In the genomic region with DNA sequence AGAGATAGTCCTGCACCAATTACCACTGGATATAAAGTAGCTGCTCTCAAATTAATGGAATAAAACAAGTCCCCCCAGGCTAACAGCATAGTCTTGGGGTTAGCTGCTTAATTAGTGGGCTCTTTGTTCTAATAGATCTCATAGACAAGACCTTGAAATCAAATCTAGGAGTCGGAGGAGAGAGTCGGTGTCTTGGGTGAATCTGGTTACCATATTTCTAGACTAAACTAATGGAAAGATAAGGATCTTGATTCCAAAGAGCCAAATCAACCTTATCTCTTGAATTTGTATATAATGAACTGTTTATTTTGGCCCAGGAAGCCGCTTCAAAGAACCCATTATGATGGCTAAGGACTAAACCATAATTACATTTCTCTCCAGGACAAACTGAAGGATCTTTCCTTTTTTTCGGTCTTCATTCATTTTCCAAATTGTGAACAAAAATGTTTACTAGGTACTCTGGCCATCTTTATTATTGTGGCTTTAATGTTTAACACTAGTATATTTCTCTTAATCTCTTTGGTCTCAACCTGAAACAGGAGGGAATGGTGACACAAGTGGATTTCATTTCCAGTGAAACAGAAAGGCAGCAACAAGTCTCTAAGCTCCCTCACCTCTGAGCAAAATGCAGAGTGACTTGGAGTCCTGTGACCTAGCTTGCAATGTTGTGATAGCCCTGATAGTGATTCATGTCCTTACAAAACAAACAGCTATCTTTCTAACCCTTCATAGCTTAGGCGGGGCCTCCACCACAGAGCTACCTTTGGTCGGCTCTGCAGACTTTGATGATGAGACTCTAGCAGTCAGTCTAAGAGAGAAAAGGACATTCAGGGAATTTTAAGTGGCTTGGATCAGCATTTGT, we compare ENCODE assay signal across 1 cellular context.
A peak's percentile ranks its signal among the peaks of the same experiment; 100 is the strongest.
TF ChIP-seq lines count a peak whose summit lies in the region.

No MANE protein-coding gene starts in this region.

TF ChIP-seq in K562, 482 proteins besides CTCF, POLR2A, EP300 and RAD21 (continued from another document and continues in another):
- TF ChIP-seq, protein P1, sequence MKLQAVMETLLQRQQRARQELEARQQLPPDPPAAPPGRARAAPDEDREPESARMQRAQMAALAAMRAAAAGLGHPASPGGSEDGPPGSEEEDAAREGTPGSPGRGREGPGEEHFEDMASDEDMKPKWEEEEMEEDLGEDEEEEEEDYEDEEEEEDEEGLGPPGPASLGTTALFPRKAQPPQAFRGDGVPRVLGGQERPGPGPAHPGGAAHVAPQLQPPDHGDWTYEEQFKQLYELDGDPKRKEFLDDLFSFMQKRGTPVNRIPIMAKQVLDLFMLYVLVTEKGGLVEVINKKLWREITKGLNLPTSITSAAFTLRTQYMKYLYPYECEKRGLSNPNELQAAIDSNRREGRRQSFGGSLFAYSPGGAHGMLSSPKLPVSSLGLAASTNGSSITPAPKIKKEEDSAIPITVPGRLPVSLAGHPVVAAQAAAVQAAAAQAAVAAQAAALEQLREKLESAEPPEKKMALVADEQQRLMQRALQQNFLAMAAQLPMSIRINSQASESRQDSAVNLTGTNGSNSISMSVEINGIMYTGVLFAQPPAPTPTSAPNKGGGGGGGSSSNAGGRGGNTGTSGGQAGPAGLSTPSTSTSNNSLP (IDR thresholded peaks at IDR 0.05; ENCODE audit: borderline replicate concordance, low read depth, low read length): peak; percentile 58; the same call in 1 of the 2 replicates
- TF ChIP-seq ETV1 (tag; conservative IDR thresholded peaks at IDR 0.05; ENCODE audit: low read depth) (no peak), ZNF766 (CRISPR knock-in tag; conservative IDR thresholded peaks at IDR 0.05) (peak; percentile 44; the same call in 1 of the 2 replicates), ZFP36 (IDR thresholded peaks at IDR 0.05; ENCODE audit: low read depth, low read length, partially characterized antibody) (no peak), GATAD2A (IDR thresholded peaks at IDR 0.05) (no peak), LCOR (CRISPR knock-in tag; IDR thresholded peaks at IDR 0.05) (no peak), JUND (IDR thresholded peaks at IDR 0.05; ENCODE audit: borderline replicate concordance, low read depth, low read length) (peak; percentile 78; the same call in 1 of the 2 replicates), JUND (tag; IDR thresholded peaks at IDR 0.05; ENCODE audit: borderline replicate concordance, low read depth, low read length) (peak; percentile 77; the same call in 1 of the 3 replicates), RCOR1 (IDR thresholded peaks at IDR 0.05; ENCODE audit: borderline replicate concordance in 1 of 2, low read depth in 2 of 2, low read length in 2 of 2) (peak in 1 of 2 experiments; percentile 55; a peak in 1 of 4 replicates), ZNF184 (CRISPR knock-in tag; IDR thresholded peaks at IDR 0.05) (no peak), NR2C1 (IDR thresholded peaks at IDR 0.05) (no peak), NR2C1 (tag; IDR thresholded peaks at IDR 0.05) (no peak), FOXM1 (IDR thresholded peaks at IDR 0.05; ENCODE audit: low read depth) (no peak), FOXM1 (CRISPR knock-in tag; IDR thresholded peaks at IDR 0.05; ENCODE audit: low read depth) (no peak), NFIX (CRISPR knock-in tag; IDR thresholded peaks at IDR 0.05; ENCODE audit: low read depth) (no peak)
- TF ChIP-seq, protein P2, sequence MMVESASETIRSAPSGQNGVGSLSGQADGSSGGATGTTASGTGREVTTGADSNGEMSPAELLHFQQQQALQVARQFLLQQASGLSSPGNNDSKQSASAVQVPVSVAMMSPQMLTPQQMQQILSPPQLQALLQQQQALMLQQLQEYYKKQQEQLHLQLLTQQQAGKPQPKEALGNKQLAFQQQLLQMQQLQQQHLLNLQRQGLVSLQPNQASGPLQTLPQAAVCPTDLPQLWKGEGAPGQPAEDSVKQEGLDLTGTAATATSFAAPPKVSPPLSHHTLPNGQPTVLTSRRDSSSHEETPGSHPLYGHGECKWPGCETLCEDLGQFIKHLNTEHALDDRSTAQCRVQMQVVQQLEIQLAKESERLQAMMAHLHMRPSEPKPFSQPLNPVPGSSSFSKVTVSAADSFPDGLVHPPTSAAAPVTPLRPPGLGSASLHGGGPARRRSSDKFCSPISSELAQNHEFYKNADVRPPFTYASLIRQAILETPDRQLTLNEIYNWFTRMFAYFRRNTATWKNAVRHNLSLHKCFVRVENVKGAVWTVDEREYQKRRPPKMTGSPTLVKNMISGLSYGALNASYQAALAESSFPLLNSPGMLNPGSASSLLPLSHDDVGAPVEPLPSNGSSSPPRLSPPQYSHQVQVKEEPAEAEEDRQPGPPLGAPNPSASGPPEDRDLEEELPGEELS (CRISPR knock-in tag; IDR thresholded peaks at IDR 0.05; ENCODE audit: borderline replicate concordance): no peak
- TF ChIP-seq, protein P3, sequence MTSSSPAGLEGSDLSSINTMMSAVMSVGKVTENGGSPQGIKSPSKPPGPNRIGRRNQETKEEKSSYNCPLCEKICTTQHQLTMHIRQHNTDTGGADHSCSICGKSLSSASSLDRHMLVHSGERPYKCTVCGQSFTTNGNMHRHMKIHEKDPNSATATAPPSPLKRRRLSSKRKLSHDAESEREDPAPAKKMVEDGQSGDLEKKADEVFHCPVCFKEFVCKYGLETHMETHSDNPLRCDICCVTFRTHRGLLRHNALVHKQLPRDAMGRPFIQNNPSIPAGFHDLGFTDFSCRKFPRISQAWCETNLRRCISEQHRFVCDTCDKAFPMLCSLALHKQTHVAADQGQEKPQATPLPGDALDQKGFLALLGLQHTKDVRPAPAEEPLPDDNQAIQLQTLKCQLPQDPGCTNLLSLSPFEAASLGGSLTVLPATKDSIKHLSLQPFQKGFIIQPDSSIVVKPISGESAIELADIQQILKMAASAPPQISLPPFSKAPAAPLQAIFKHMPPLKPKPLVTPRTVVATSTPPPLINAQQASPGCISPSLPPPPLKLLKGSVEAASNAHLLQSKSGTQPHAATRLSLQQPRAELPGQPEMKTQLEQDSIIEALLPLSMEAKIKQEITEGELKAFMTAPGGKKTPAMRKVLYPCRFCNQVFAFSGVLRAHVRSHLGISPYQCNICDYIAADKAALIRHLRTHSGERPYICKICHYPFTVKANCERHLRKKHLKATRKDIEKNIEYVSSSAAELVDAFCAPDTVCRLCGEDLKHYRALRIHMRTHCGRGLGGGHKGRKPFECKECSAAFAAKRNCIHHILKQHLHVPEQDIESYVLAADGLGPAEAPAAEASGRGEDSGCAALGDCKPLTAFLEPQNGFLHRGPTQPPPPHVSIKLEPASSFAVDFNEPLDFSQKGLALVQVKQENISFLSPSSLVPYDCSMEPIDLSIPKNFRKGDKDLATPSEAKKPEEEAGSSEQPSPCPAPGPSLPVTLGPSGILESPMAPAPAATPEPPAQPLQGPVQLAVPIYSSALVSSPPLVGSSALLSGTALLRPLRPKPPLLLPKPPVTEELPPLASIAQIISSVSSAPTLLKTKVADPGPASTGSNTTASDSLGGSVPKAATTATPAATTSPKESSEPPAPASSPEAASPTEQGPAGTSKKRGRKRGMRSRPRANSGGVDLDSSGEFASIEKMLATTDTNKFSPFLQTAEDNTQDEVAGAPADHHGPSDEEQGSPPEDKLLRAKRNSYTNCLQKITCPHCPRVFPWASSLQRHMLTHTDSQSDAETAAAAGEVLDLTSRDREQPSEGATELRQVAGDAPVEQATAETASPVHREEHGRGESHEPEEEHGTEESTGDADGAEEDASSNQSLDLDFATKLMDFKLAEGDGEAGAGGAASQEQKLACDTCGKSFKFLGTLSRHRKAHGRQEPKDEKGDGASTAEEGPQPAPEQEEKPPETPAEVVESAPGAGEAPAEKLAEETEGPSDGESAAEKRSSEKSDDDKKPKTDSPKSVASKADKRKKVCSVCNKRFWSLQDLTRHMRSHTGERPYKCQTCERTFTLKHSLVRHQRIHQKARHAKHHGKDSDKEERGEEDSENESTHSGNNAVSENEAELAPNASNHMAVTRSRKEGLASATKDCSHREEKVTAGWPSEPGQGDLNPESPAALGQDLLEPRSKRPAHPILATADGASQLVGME (CRISPR knock-in tag; IDR thresholded peaks at IDR 0.05): no peak
- TF ChIP-seq, protein P4, sequence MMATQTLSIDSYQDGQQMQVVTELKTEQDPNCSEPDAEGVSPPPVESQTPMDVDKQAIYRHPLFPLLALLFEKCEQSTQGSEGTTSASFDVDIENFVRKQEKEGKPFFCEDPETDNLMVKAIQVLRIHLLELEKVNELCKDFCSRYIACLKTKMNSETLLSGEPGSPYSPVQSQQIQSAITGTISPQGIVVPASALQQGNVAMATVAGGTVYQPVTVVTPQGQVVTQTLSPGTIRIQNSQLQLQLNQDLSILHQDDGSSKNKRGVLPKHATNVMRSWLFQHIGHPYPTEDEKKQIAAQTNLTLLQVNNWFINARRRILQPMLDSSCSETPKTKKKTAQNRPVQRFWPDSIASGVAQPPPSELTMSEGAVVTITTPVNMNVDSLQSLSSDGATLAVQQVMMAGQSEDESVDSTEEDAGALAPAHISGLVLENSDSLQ (IDR thresholded peaks at IDR 0.05): peak; percentile 59; the same call in 1 of the 2 replicates
- TF ChIP-seq, protein P5, sequence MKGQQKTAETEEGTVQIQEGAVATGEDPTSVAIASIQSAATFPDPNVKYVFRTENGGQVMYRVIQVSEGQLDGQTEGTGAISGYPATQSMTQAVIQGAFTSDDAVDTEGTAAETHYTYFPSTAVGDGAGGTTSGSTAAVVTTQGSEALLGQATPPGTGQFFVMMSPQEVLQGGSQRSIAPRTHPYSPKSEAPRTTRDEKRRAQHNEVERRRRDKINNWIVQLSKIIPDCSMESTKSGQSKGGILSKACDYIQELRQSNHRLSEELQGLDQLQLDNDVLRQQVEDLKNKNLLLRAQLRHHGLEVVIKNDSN (CRISPR knock-in tag; IDR thresholded peaks at IDR 0.05): no peak
- TF ChIP-seq, protein P6, sequence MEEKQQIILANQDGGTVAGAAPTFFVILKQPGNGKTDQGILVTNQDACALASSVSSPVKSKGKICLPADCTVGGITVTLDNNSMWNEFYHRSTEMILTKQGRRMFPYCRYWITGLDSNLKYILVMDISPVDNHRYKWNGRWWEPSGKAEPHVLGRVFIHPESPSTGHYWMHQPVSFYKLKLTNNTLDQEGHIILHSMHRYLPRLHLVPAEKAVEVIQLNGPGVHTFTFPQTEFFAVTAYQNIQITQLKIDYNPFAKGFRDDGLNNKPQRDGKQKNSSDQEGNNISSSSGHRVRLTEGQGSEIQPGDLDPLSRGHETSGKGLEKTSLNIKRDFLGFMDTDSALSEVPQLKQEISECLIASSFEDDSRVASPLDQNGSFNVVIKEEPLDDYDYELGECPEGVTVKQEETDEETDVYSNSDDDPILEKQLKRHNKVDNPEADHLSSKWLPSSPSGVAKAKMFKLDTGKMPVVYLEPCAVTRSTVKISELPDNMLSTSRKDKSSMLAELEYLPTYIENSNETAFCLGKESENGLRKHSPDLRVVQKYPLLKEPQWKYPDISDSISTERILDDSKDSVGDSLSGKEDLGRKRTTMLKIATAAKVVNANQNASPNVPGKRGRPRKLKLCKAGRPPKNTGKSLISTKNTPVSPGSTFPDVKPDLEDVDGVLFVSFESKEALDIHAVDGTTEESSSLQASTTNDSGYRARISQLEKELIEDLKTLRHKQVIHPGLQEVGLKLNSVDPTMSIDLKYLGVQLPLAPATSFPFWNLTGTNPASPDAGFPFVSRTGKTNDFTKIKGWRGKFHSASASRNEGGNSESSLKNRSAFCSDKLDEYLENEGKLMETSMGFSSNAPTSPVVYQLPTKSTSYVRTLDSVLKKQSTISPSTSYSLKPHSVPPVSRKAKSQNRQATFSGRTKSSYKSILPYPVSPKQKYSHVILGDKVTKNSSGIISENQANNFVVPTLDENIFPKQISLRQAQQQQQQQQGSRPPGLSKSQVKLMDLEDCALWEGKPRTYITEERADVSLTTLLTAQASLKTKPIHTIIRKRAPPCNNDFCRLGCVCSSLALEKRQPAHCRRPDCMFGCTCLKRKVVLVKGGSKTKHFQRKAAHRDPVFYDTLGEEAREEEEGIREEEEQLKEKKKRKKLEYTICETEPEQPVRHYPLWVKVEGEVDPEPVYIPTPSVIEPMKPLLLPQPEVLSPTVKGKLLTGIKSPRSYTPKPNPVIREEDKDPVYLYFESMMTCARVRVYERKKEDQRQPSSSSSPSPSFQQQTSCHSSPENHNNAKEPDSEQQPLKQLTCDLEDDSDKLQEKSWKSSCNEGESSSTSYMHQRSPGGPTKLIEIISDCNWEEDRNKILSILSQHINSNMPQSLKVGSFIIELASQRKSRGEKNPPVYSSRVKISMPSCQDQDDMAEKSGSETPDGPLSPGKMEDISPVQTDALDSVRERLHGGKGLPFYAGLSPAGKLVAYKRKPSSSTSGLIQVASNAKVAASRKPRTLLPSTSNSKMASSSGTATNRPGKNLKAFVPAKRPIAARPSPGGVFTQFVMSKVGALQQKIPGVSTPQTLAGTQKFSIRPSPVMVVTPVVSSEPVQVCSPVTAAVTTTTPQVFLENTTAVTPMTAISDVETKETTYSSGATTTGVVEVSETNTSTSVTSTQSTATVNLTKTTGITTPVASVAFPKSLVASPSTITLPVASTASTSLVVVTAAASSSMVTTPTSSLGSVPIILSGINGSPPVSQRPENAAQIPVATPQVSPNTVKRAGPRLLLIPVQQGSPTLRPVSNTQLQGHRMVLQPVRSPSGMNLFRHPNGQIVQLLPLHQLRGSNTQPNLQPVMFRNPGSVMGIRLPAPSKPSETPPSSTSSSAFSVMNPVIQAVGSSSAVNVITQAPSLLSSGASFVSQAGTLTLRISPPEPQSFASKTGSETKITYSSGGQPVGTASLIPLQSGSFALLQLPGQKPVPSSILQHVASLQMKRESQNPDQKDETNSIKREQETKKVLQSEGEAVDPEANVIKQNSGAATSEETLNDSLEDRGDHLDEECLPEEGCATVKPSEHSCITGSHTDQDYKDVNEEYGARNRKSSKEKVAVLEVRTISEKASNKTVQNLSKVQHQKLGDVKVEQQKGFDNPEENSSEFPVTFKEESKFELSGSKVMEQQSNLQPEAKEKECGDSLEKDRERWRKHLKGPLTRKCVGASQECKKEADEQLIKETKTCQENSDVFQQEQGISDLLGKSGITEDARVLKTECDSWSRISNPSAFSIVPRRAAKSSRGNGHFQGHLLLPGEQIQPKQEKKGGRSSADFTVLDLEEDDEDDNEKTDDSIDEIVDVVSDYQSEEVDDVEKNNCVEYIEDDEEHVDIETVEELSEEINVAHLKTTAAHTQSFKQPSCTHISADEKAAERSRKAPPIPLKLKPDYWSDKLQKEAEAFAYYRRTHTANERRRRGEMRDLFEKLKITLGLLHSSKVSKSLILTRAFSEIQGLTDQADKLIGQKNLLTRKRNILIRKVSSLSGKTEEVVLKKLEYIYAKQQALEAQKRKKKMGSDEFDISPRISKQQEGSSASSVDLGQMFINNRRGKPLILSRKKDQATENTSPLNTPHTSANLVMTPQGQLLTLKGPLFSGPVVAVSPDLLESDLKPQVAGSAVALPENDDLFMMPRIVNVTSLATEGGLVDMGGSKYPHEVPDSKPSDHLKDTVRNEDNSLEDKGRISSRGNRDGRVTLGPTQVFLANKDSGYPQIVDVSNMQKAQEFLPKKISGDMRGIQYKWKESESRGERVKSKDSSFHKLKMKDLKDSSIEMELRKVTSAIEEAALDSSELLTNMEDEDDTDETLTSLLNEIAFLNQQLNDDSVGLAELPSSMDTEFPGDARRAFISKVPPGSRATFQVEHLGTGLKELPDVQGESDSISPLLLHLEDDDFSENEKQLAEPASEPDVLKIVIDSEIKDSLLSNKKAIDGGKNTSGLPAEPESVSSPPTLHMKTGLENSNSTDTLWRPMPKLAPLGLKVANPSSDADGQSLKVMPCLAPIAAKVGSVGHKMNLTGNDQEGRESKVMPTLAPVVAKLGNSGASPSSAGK (IDR thresholded peaks at IDR 0.05): no peak
